In genomic region chr2:219469186-219469724, GRCh38 we compare ENCODE assay signal across 14 cellular contexts. TPM values are rescaled to one million over a fixed set of nuclear protein-coding genes. Genes with fewer than 3 reads are reported as not detected.
DNase-seq lines count a peak whose midpoint lies in the region; ATAC-seq, FAIRE-seq and TF ChIP-seq lines count a peak whose summit lies in the region.
"Had no signal": no experiment of that assay in that cellular context is flagged by ENCODE, and none has a peak within 500 bp of the region (broad histone marks: within the 10 kb centered on the region; RNA-seq: fewer than 3 reads in every experiment).

No MANE protein-coding gene starts in this region.

- TF ChIP-seq RAD21 in A549 (conservative IDR thresholded peaks at IDR 0.05 in 1 of 2, IDR thresholded peaks at IDR 0.05 in 1 of 2) = no peak

- intact Hi-C loops in left ventricle myocardium superior (cut with micrococcal nuclease) = loop anchor here (10.0 kb wide), 1 partner anchor 66 kb away; no protein-coding TSS in a partner anchor
- intact Hi-C loops in ovary (cut with DNase I) = no loop called here

- H3K9me3 ChIP-seq in A549 (no peaks in the 10 kb centered on the region), ovary (no peaks in the 10 kb centered on the region)

- FAIRE-seq in A549 (lab: Jason Lieb, UNC) (no peak), HTR-8/SVneo (lab: Jason Lieb, UNC) (peak; percentile 90)
- FAIRE-seq: G401.6, kidney had no signal

- TF ChIP-seq EP300 in A549 (IDR thresholded peaks at IDR 0.05) = no peak
- no peak for TF ChIP-seq EP300 in ovary (IDR thresholded peaks at IDR 0.05)

- 69% methylated on average over 9 of the region's 16 CpGs for WGBS in A549 (ENCODE audit: missing lambda C conversion rate)
- 90% methylated on average over 16 of the region's 16 CpGs for WGBS in ovary, 3 donors

- no peaks in the 10 kb centered on the region for H3K36me3 ChIP-seq in ovary

- TF ChIP-seq POLR2A in A549 (IDR thresholded peaks at IDR 0.05; ENCODE audit: low read length) = no peak
- no peak for TF ChIP-seq POLR2A in ovary (IDR thresholded peaks at IDR 0.05)

- POLR2A ChIA-PET in A549 (lab: Yijun Ruan, JAX) = no interaction called here

- H3K4me1 ChIP-seq in A549 (peaks cover 12% of the 10 kb centered on the region), ovary (ENCODE audit: insufficient read depth) (no peaks in the 10 kb centered on the region)

- in situ Hi-C loops in astrocyte of the spinal cord (cut with HindIII; ENCODE audit: low sequenced_read_pairs) = no loop called here

- peak; percentile 40 to 55 for DNase-seq in A549 (ENCODE audit: low read depth in 1 of 2, low spot score in 1 of 2)
- DNase-seq in HTR-8/SVneo (ENCODE audit: insufficient read length, low spot score) = peak; percentile 82
- DNase-seq in astrocyte of the spinal cord (ENCODE audit: low read depth, low spot score) = peak; percentile 53
- no peak for DNase-seq in left ventricle myocardium superior
- no peak for DNase-seq in ovary
- no peak for DNase-seq in NOMO-1 (lab: John Stamatoyannopoulos, UW; ENCODE audit: unreplicated experiment in 2 of 2)
- DNase-seq in activated effector memory CD4-positive, alpha-beta T cell treated with Interleukin-2 at 50 U/mL for 16 hours = no peak
- no peak for DNase-seq in Kasumi-1 (lab: John Stamatoyannopoulos, UW)
- DNase-seq: activated naive CD8-positive, alpha-beta T cell treated with anti-CD3 and anti-CD28 coated beads, Interleukin-2, amount 50 U/mL, for 24 hours; H9; NCI-H526 had no signal

- CTCF ChIA-PET in A549 (lab: Yijun Ruan, JAX) = interaction anchor here (1.9 to 89.4 kb wide), 3 partner anchors 1 to 67 kb away, joined by 6 to 3291 read pairs (median 3291); partner anchors contain the start of genes ASIC4, CHPF, GMPPA and SPEG

- H3K4me2 ChIP-seq in A549 = 0 out of 3 replicates have a peak overlapping the region, but pooled peaks have one; percentile 19

- ATAC-seq in A549 = peak; percentile 55 to 76; a peak in 5 of 6 replicates
- ATAC-seq in left ventricle myocardium superior = peak; percentile 56
- ATAC-seq: activated naive CD8-positive, alpha-beta T cell treated with anti-CD3 and anti-CD28 coated beads, Interleukin-2, amount 50 U/mL, for 24 hours had no signal

- H3K27me3 ChIP-seq in ovary = no peaks in the 10 kb centered on the region

- H3K27ac ChIP-seq in A549 (peak overlapping the region; percentile 58 to 79; a peak in 5 of 6 replicates), ovary (no peak overlapping the region)

- H3K4me3 ChIP-seq in A549 = no peak overlapping the region
- no peak overlapping the region for H3K4me3 ChIP-seq in astrocyte of the spinal cord (ENCODE audit: low read depth, low read length)
- no peak overlapping the region for H3K4me3 ChIP-seq in ovary

- TF ChIP-seq CTCF in A549 (IDR thresholded peaks at IDR 0.05) (no peak), astrocyte of the spinal cord (IDR thresholded peaks at IDR 0.05; ENCODE audit: low read depth, low read length) (no peak), ovary (IDR thresholded peaks at IDR 0.05) (no peak)

TF ChIP-seq in A549, 52 proteins besides CTCF, POLR2A, EP300 and RAD21 (continues in another document):
- TF ChIP-seq RNF2 (IDR thresholded peaks at IDR 0.05; ENCODE audit: borderline replicate concordance, low read depth) = no peak
- TF ChIP-seq NFE2L2 (conservative IDR thresholded peaks at IDR 0.05; ENCODE audit: low read length) = peak; percentile 36
- no peak for TF ChIP-seq HMGXB4 (CRISPR knock-in tag; IDR thresholded peaks at IDR 0.05; ENCODE audit: borderline replicate concordance)
- TF ChIP-seq ZC3H11A (IDR thresholded peaks at IDR 0.05) = no peak
- no peak for TF ChIP-seq NPAS2 (CRISPR knock-in tag; IDR thresholded peaks at IDR 0.05; ENCODE audit: borderline replicate concordance)
- no peak for TF ChIP-seq ZNF302 (CRISPR knock-in tag; IDR thresholded peaks at IDR 0.05)
- TF ChIP-seq RCOR1 (IDR thresholded peaks at IDR 0.05; ENCODE audit: low read depth, low read length) = no peak
- TF ChIP-seq, protein P1, sequence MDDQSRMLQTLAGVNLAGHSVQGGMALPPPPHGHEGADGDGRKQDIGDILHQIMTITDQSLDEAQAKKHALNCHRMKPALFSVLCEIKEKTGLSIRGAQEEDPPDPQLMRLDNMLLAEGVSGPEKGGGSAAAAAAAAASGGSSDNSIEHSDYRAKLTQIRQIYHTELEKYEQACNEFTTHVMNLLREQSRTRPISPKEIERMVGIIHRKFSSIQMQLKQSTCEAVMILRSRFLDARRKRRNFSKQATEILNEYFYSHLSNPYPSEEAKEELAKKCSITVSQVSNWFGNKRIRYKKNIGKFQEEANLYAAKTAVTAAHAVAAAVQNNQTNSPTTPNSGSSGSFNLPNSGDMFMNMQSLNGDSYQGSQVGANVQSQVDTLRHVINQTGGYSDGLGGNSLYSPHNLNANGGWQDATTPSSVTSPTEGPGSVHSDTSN (IDR thresholded peaks at IDR 0.05) = no peak
- TF ChIP-seq REST (IDR thresholded peaks at IDR 0.05) = no peak

RNA-seq across cellular contexts. Expression of gene GMPPA, which starts 29.4 kb away (rescaled TPM):
- polyA plus RNA-seq in A549 (2011; rRNA removed) (46.2 and 55.3 TPM in 2 replicates), A549 (2017; fragmentation: RNase III; extraction: RNeasy Plus Mini Kit Qiagen cat#74134 plus additional on column Dnase treatment) (31.3 to 38.4 TPM (median 36.2 TPM) in 3 replicates), ovary (10 to 100 TPM; 20.0 to 33.7 TPM)
- polyA plus RNA-seq in A549 (2012; cell fraction: cytosol; rRNA removed) = 55.6 and 70.3 TPM in 2 replicates
- 113 and 115 TPM in 2 replicates for polyA plus RNA-seq in A549 (2012; cell fraction: nucleus; rRNA removed)
- 63.6 and 92.8 TPM in 2 replicates for polyA minus RNA-seq in A549 (2011; rRNA and poly(A)+ RNA removed)
- total RNA-seq in left ventricle myocardium superior (21.6 TPM), ovary (10 to 100 TPM; 14.2 to 35.7 (median 23.7) TPM)

RNA-seq across cellular contexts. Expression of gene SPEG, which starts 34.6 kb away (rescaled TPM):
- polyA plus RNA-seq in A549 (2011; rRNA removed) = 2.3 TPM in 2 replicates
- polyA plus RNA-seq in A549 (2012; cell fraction: cytosol; rRNA removed) = 5.8 and 7.2 TPM in 2 replicates
- polyA plus RNA-seq in A549 (2012; cell fraction: nucleus; rRNA removed) = 25.9 and 31.3 TPM in 2 replicates
- polyA plus RNA-seq in A549 (2017; fragmentation: RNase III; extraction: RNeasy Plus Mini Kit Qiagen cat#74134 plus additional on column Dnase treatment) = 9.3 to 13.0 TPM (median 11.5 TPM) in 3 replicates
- 3.1 and 6.2 TPM in 2 replicates for polyA minus RNA-seq in A549 (2011; rRNA and poly(A)+ RNA removed)
- 111 TPM for total RNA-seq in left ventricle myocardium superior
- 10 to 100 TPM; 13.9 to 79.7 (median 29.6) TPM for total RNA-seq in ovary
- 10 to 100 TPM in 1 of 2 donors, 1 to 10 TPM in 1; 9.9 to 31.4 TPM for polyA plus RNA-seq in ovary

RNA-seq across cellular contexts. Expression of gene ASIC4, which starts 45.0 kb away (rescaled TPM):
- polyA plus RNA-seq in A549 (2011; rRNA removed) (0.04 and 0.13 TPM in 2 replicates), A549 (2017; fragmentation: RNase III; extraction: RNeasy Plus Mini Kit Qiagen cat#74134 plus additional on column Dnase treatment) (0.07 to 0.08 TPM in 2 of 3 replicates, not detected in the other), ovary (under 1 TPM in 1 of 2 donors, not detected in 1; 0.05 TPM)
- polyA plus RNA-seq in A549 (2012; cell fraction: cytosol; rRNA removed) = 0.01 and 0.05 TPM in 2 replicates
- polyA plus RNA-seq in A549 (2012; cell fraction: nucleus; rRNA removed) = 0.17 and 0.33 TPM in 2 replicates
- polyA minus RNA-seq in A549 (2011; rRNA and poly(A)+ RNA removed) = 0.12 TPM in 1 of 2 replicates, not detected in the other
- total RNA-seq in left ventricle myocardium superior (not detected), ovary (under 1 TPM in 3 of 7 donors, not detected in 4; 0.10 to 0.28 (median 0.24) TPM)
- total RNA-seq: kidney had no signal

RNA-seq across cellular contexts. Expression of gene DES, which starts 51.1 kb away (rescaled TPM):
- 0.06 and 0.20 TPM in 2 replicates for polyA plus RNA-seq in A549 (2011; rRNA removed)
- 0.01 and 0.10 TPM in 2 replicates for polyA plus RNA-seq in A549 (2012; cell fraction: cytosol; rRNA removed)
- polyA plus RNA-seq in A549 (2012; cell fraction: nucleus; rRNA removed) = 0.04 TPM in 1 of 2 replicates, not detected in the other
- polyA plus RNA-seq in A549 (2017; fragmentation: RNase III; extraction: RNeasy Plus Mini Kit Qiagen cat#74134 plus additional on column Dnase treatment) = 0.09 TPM in 1 of 3 replicates, not detected in the others
- 0.21 TPM in 1 of 2 replicates, not detected in the other for polyA minus RNA-seq in A549 (2011; rRNA and poly(A)+ RNA removed)
- total RNA-seq in left ventricle myocardium superior = 14,457 TPM
- total RNA-seq in ovary = 1,000 to 10,000 TPM in 1 of 7 donors, 100 to 1,000 TPM in 4, 10 to 100 TPM in 2; 86.5 to 1,061 (median 184) TPM
- 100 to 1,000 TPM; 149 to 642 TPM for polyA plus RNA-seq in ovary
- polyA plus RNA-seq: neural cell had no signal

Comparison
In these comparisons a context has a peak if more than half of its experiments do, and no peak if none do; other contexts are left out.
1. DNase-seq: peak in A549 (2 of 2), HTR-8/SVneo (single experiment) and astrocyte of the spinal cord (single experiment); none in left ventricle myocardium superior (single experiment), ovary (0 of 5), NOMO-1 (0 of 2), activated effector memory CD4-positive, alpha-beta T cell treated with Interleukin-2 at 50 U/mL for 16 hours (single experiment) and Kasumi-1 (0 of 2).
2. H3K27ac ChIP-seq: peak in A549 (2 of 2); none in ovary (0 of 2).